2 cellular contexts compared by ENCODE assay signal in the genomic region with DNA sequence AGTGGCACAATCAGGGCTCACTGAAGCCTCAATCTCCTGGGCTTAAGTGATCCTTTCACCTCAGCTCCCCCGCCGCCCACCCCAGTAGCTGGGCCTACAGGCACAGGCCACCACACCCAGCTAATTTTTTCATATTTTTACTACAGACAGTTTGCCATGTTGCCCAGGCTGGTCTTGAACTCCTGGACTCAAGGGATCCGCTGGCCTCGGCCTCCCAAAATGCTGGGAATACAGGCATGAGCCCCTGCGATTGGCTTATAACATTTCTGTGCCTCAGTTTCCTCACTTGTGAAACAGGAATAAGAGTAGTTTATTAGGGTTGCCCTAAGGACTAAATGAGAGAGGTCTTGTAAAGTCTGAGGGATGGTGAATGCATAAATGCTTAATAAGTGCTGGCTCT.
TF ChIP-seq lines count a peak whose summit lies in the region.

No MANE protein-coding gene starts in this region.

TF ChIP-seq in HepG2, 621 proteins besides CTCF, POLR2A, EP300 and RAD21:
- TF ChIP-seq ZNF180 (CRISPR knock-in tag; IDR thresholded peaks at IDR 0.05; ENCODE audit: borderline replicate concordance, low read depth) (no peak), ZNF788 (CRISPR knock-in tag; IDR thresholded peaks at IDR 0.05; ENCODE audit: borderline replicate concordance) (no peak), ZNF138 (CRISPR knock-in tag; IDR thresholded peaks at IDR 0.05; ENCODE audit: low read depth) (no peak), ZNF33B (CRISPR knock-in tag; IDR thresholded peaks at IDR 0.05) (no peak), GFI1 (CRISPR knock-in tag; IDR thresholded peaks at IDR 0.05; ENCODE audit: borderline replicate concordance) (no peak), HES4 (CRISPR knock-in tag; IDR thresholded peaks at IDR 0.05; ENCODE audit: borderline replicate concordance) (no peak), ZNF563 (CRISPR knock-in tag; IDR thresholded peaks at IDR 0.05) (no peak), ESRRA (CRISPR knock-in tag; IDR thresholded peaks at IDR 0.05; ENCODE audit: low read depth) (no peak), ZFP36L2 (CRISPR knock-in tag; IDR thresholded peaks at IDR 0.05) (no peak), ZNF431 (CRISPR knock-in tag; IDR thresholded peaks at IDR 0.05; ENCODE audit: borderline replicate concordance, low read depth) (no peak)
- TF ChIP-seq, protein P1, sequence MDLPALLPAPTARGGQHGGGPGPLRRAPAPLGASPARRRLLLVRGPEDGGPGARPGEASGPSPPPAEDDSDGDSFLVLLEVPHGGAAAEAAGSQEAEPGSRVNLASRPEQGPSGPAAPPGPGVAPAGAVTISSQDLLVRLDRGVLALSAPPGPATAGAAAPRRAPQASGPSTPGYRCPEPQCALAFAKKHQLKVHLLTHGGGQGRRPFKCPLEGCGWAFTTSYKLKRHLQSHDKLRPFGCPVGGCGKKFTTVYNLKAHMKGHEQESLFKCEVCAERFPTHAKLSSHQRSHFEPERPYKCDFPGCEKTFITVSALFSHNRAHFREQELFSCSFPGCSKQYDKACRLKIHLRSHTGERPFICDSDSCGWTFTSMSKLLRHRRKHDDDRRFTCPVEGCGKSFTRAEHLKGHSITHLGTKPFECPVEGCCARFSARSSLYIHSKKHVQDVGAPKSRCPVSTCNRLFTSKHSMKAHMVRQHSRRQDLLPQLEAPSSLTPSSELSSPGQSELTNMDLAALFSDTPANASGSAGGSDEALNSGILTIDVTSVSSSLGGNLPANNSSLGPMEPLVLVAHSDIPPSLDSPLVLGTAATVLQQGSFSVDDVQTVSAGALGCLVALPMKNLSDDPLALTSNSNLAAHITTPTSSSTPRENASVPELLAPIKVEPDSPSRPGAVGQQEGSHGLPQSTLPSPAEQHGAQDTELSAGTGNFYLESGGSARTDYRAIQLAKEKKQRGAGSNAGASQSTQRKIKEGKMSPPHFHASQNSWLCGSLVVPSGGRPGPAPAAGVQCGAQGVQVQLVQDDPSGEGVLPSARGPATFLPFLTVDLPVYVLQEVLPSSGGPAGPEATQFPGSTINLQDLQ (CRISPR knock-in tag; IDR thresholded peaks at IDR 0.05) = no peak
- TF ChIP-seq, protein P2, sequence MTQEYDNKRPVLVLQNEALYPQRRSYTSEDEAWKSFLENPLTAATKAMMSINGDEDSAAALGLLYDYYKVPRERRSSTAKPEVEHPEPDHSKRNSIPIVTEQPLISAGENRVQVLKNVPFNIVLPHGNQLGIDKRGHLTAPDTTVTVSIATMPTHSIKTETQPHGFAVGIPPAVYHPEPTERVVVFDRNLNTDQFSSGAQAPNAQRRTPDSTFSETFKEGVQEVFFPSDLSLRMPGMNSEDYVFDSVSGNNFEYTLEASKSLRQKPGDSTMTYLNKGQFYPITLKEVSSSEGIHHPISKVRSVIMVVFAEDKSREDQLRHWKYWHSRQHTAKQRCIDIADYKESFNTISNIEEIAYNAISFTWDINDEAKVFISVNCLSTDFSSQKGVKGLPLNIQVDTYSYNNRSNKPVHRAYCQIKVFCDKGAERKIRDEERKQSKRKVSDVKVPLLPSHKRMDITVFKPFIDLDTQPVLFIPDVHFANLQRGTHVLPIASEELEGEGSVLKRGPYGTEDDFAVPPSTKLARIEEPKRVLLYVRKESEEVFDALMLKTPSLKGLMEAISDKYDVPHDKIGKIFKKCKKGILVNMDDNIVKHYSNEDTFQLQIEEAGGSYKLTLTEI (CRISPR knock-in tag; conservative IDR thresholded peaks at IDR 0.05) = no peak

TF ChIP-seq in K562, 482 proteins besides CTCF, POLR2A, EP300 and RAD21:
- TF ChIP-seq GTF2E2 (tag; IDR thresholded peaks at IDR 0.05) (no peak), ZBTB1 (CRISPR knock-in tag; IDR thresholded peaks at IDR 0.05; ENCODE audit: borderline replicate concordance, low read depth) (no peak), HMG20B (CRISPR knock-in tag; IDR thresholded peaks at IDR 0.05) (no peak), CXXC5 (CRISPR knock-in tag; IDR thresholded peaks at IDR 0.05) (no peak), SPI1 (IDR thresholded peaks at IDR 0.05; ENCODE audit: borderline replicate concordance, low read depth, low read length) (no peak), ELF1 (tag; IDR thresholded peaks at IDR 0.05) (no peak), HNRNPH1 (optimal IDR thresholded peaks at IDR 0.05; ENCODE audit: low read depth, low read length) (no peak)
- TF ChIP-seq, protein P3, sequence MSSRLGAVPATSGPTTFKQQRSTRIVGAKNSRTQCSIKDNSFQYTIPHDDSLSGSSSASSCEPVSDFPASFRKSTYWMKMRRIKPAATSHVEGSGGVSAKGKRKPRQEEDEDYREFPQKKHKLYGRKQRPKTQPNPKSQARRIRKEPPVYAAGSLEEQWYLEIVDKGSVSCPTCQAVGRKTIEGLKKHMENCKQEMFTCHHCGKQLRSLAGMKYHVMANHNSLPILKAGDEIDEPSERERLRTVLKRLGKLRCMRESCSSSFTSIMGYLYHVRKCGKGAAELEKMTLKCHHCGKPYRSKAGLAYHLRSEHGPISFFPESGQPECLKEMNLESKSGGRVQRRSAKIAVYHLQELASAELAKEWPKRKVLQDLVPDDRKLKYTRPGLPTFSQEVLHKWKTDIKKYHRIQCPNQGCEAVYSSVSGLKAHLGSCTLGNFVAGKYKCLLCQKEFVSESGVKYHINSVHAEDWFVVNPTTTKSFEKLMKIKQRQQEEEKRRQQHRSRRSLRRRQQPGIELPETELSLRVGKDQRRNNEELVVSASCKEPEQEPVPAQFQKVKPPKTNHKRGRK (tag; IDR thresholded peaks at IDR 0.05) = no peak
- TF ChIP-seq, protein P4, sequence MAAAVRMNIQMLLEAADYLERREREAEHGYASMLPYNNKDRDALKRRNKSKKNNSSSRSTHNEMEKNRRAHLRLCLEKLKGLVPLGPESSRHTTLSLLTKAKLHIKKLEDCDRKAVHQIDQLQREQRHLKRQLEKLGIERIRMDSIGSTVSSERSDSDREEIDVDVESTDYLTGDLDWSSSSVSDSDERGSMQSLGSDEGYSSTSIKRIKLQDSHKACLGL (CRISPR knock-in tag; IDR thresholded peaks at IDR 0.05; ENCODE audit: borderline replicate concordance, poor library complexity, severe bottlenecking) = no peak
TF ChIP-seq in K562: peak in this region for 0.
